ENCODE assay signal across 19 cellular contexts in genomic region chr1:7476861-7477534, GRCh38.
DNase-seq lines count a peak whose midpoint lies in the region; ATAC-seq, FAIRE-seq and TF ChIP-seq lines count a peak whose summit lies in the region.
"Had no signal": no experiment of that assay in that cellular context is flagged by ENCODE, and none has a peak within 500 bp of the region (broad histone marks: within the 10 kb centered on the region; RNA-seq: fewer than 3 reads in every experiment).

No MANE protein-coding gene starts in this region.

- ATAC-seq in IMR-90 (ENCODE audit: low read depth): no peak
- ATAC-seq in naive thymus-derived CD8-positive, alpha-beta T cell: no peak
- ATAC-seq: A549 had no signal

- no peak overlapping the region for H4K5ac ChIP-seq in IMR-90 (ENCODE audit: low read depth, low read length)

- WGBS in IMR-90 (ENCODE audit: extremely low coverage in 2 of 2, insufficient read length in 1 of 2), 2 experiments: 68% methylated on average over 9 of the region's 17 CpGs; no CpG with 5 or more reads in 1 of the 2 experiments
- WGBS in neuronal stem cell (ENCODE audit: extremely low coverage in 2 of 2, insufficient read length in 2 of 2, insufficient replicate concordance in 1 of 2), 2 donors: no CpG with 5 or more reads among the region's 17 CpGs

- H3K9ac ChIP-seq in IMR-90 (ENCODE audit: low read depth, low read length): no peak overlapping the region
- no peak overlapping the region for H3K9ac ChIP-seq in neuronal stem cell (ENCODE audit: low read depth, low read length, poor library complexity)
- H3K9ac ChIP-seq: KMS-11 had no signal

- H2BK15ac ChIP-seq in IMR-90 (ENCODE audit: low read depth, low read length): peak overlapping the region; percentile 61; the same call in 1 of the 3 replicates
- no peak overlapping the region for H2BK15ac ChIP-seq in neuronal stem cell (ENCODE audit: low read length)

- H2BK5ac ChIP-seq in IMR-90 (ENCODE audit: low read depth, low read length, poor library complexity, severe bottlenecking) (no peak overlapping the region), neuronal stem cell (ENCODE audit: low read length) (no peak overlapping the region)

- H3K36me3 Mint-ChIP-seq in naive thymus-derived CD8-positive, alpha-beta T cell: no peaks in the 10 kb centered on the region
- H3K36me3 Mint-ChIP-seq: CD14-positive monocyte had no signal

- no peak overlapping the region for H3K23ac ChIP-seq in IMR-90 (ENCODE audit: low read depth, low read length)
- H3K23ac ChIP-seq in neuronal stem cell (ENCODE audit: low read depth, low read length, poor library complexity): peak overlapping the region; percentile 50

- no peak overlapping the region for H3K56ac ChIP-seq in IMR-90 (ENCODE audit: extremely low read depth, insufficient read depth, low read length)

- H3K4me2 ChIP-seq in IMR-90 (ENCODE audit: low read depth, low read length) (no peak overlapping the region), neuronal stem cell (ENCODE audit: insufficient read depth, low read length, poor library complexity, severe bottlenecking) (no peak overlapping the region)
- H3K4me2 ChIP-seq: A549, KMS-11 had no signal

- H2AK5ac ChIP-seq in IMR-90 (ENCODE audit: low read depth, low read length) (peak overlapping the region; percentile 86), neuronal stem cell (ENCODE audit: low read depth, low read length) (no peak overlapping the region)

- intact Hi-C loops in IMR-90 (cut with micrococcal nuclease): loop anchor here (10.0 kb wide), 2 partner anchors 182 to 682 kb away; no protein-coding TSS in a partner anchor

- H3K27me3 ChIP-seq in IMR-90 (ENCODE audit: control insufficient read depth, insufficient read depth, low read length): no peaks in the 10 kb centered on the region
- H3K27me3 ChIP-seq in neuronal stem cell (ENCODE audit: control insufficient read depth in 3 of 3, insufficient read depth in 3 of 3, low read depth in 1 of 3, low read length in 3 of 3): peaks cover 0 to 14% (median 0%) of the 10 kb centered on the region in 3 experiments
- H3K27me3 ChIP-seq: Peyer's patch had no signal

- peak overlapping the region; percentile 5; the same call in 1 of the 2 replicates for H3K18ac ChIP-seq in IMR-90 (ENCODE audit: low read depth, low read length)
- H3K18ac ChIP-seq in neuronal stem cell (ENCODE audit: low read length): peak overlapping the region; percentile 86

- H3K27ac ChIP-seq in IMR-90 (ENCODE audit: insufficient read depth, low read length): no peak overlapping the region; the same call in 1 of the 2 replicates
- H3K27ac ChIP-seq in neuronal stem cell (replicated peaks; ENCODE audit: low read length): no peak overlapping the region
- H3K27ac ChIP-seq: KMS-11 had no signal

- no peak overlapping the region for H3K27ac Mint-ChIP-seq in naive thymus-derived CD8-positive, alpha-beta T cell

- H3K9me1 ChIP-seq in IMR-90 (ENCODE audit: insufficient read depth, low read length): peaks cover 19% of the 10 kb centered on the region

- in situ Hi-C loops in IMR-90 (cut with MboI; ENCODE audit: low sequenced_read_pairs): no loop called here

- no peaks in the 10 kb centered on the region for H3K4me1 Mint-ChIP-seq in naive thymus-derived CD8-positive, alpha-beta T cell
- H3K4me1 Mint-ChIP-seq: CD14-positive monocyte had no signal

- H3K4ac ChIP-seq in IMR-90 (ENCODE audit: low read depth, low read length) (no peak overlapping the region; the same call in 1 of the 2 replicates), neuronal stem cell (ENCODE audit: low read length) (no peak overlapping the region)

- dilution Hi-C loops in IMR-90 (cut with HindIII; ENCODE audit: low sequenced_read_pairs, unreplicated experiment): no loop called here

- no peak overlapping the region for H3K4me3 Mint-ChIP-seq in naive thymus-derived CD8-positive, alpha-beta T cell
- H3K4me3 Mint-ChIP-seq: CD14-positive monocyte had no signal

- FAIRE-seq in A204.1 (lab: Jason Lieb, UNC): peak; percentile 67
- FAIRE-seq: A549 had no signal

- TF ChIP-seq CTCF in IMR-90 (conservative IDR thresholded peaks at IDR 0.05; ENCODE audit: low read depth, low read length) (no peak), fibroblast of pulmonary artery (IDR thresholded peaks at IDR 0.05; ENCODE audit: low read length, missing control alignments) (no peak)

- CTCF ChIA-PET in IMR-90 (lab: Yijun Ruan, JAX): no interaction called here

- H3K79me1 ChIP-seq in IMR-90 (ENCODE audit: low read depth in 1 of 2, low read length in 2 of 2) (0 out of 4 replicates have a peak, but pooled peaks cover 0 to 4% of the 10 kb centered on the region in 2 experiments), neuronal stem cell (ENCODE audit: low read depth, low read length) (no peaks in the 10 kb centered on the region)

- peaks cover 24% of the 10 kb centered on the region for H3K4me1 ChIP-seq in IMR-90 (ENCODE audit: control insufficient read depth, insufficient read depth, low read length)
- H3K4me1 ChIP-seq in neuronal stem cell (ENCODE audit: control insufficient read depth in 2 of 2, insufficient read depth in 1 of 2, low read depth in 1 of 2, low read length in 2 of 2): peaks cover 0 to 9% of the 10 kb centered on the region in 2 donors

- peaks cover 0 to 2% (median 0%) of the 10 kb centered on the region in 5 donors for H3K27me3 Mint-ChIP-seq in naive thymus-derived CD8-positive, alpha-beta T cell

- H3K9me3 ChIP-seq in IMR-90 (ENCODE audit: control insufficient read depth, insufficient read depth, low read length): no peaks in the 10 kb centered on the region
- peaks cover 0 to 2% of the 10 kb centered on the region in 2 donors for H3K9me3 ChIP-seq in neuronal stem cell (replicated peaks in 1 of 2; ENCODE audit: control insufficient read depth in 2 of 2, insufficient read depth in 1 of 2, low read depth in 1 of 2, low read length in 2 of 2)
- H3K9me3 ChIP-seq: A549, Peyer's patch had no signal

- H2BK12ac ChIP-seq in neuronal stem cell (ENCODE audit: low read length): no peak overlapping the region

- H4K8ac ChIP-seq in IMR-90 (ENCODE audit: low read depth in 2 of 2, low read length in 2 of 2) (peak overlapping the region in 1 of 2 experiments; percentile 64; a peak in 1 of 4 replicates), neuronal stem cell (ENCODE audit: low read depth, low read length) (no peak overlapping the region)

- no peak overlapping the region for H2BK120ac ChIP-seq in IMR-90 (ENCODE audit: low read depth, low read length)
- H2BK120ac ChIP-seq in neuronal stem cell (ENCODE audit: low read depth, low read length): no peak overlapping the region

- no peak for DNase-seq in IMR-90
- DNase-seq in fibroblast of pulmonary artery (ENCODE audit: low read depth): peak; percentile 47
- DNase-seq in neuronal stem cell (ENCODE audit: low spot score): peak; percentile 21
- no peak for DNase-seq in KG1 (lab: John Stamatoyannopoulos, UW)
- DNase-seq in activated CD4-positive, alpha-beta T cell treated with anti-CD3 and anti-CD28 coated beads for 1 hour: no peak
- DNase-seq in activated effector memory CD4-positive, alpha-beta T cell treated with anti-CD3 and anti-CD28 coated beads, Interleukin-2, amount 50 U/mL, for 16 hours: no peak
- no peak for DNase-seq in naive thymus-derived CD8-positive, alpha-beta T cell
- DNase-seq: COR-L47, DMS153, NCI-H1436, NCI-H2081, NCI-H510A treated with DMSO at 0.1 percent for 48 hours, NCI-H82, Peyer's patch, SHP77 treated with DMSO at 0.1 percent for 48 hours had no signal

- TF ChIP-seq POLR2A in IMR-90 (IDR thresholded peaks at IDR 0.05; ENCODE audit: low read depth, low read length): no peak

- no TSS peak for BruUV-seq in IMR-90 (replicated peaks; lab: Mats Ljungman, UMichigan)

- no peak for TF ChIP-seq RAD21 in IMR-90 (IDR thresholded peaks at IDR 0.05; ENCODE audit: low read length)

- H2AFZ ChIP-seq in IMR-90 (replicated peaks; ENCODE audit: low read length, poor library complexity) (peak overlapping the region; percentile 33), neuronal stem cell (ENCODE audit: low read length) (no peak overlapping the region)

- POLR2A ChIA-PET in IMR-90 (lab: Charles Lee; ENCODE audit: unreplicated experiment): no interaction called here
- POLR2A ChIA-PET in naive thymus-derived CD8-positive, alpha-beta T cell (lab: Charles Lee): no interaction called here

- no peaks in the 10 kb centered on the region for H3K9me3 Mint-ChIP-seq in naive thymus-derived CD8-positive, alpha-beta T cell
- H3K9me3 Mint-ChIP-seq: CD14-positive monocyte had no signal

- peak overlapping the region; percentile 81; the same call in 1 of the 2 replicates for H4K91ac ChIP-seq in IMR-90 (ENCODE audit: insufficient read depth, low read depth, low read length)
- H4K91ac ChIP-seq in neuronal stem cell (ENCODE audit: low read depth, low read length, poor library complexity): no peak overlapping the region

- H3K36me3 ChIP-seq in IMR-90 (ENCODE audit: control insufficient read depth, insufficient read depth, low read length) (no peaks in the 10 kb centered on the region), neuronal stem cell (replicated peaks in 1 of 2; ENCODE audit: control insufficient read depth in 2 of 2, insufficient read depth in 2 of 2, low read length in 2 of 2) (no peaks in the 10 kb centered on the region)
- H3K36me3 ChIP-seq: Peyer's patch had no signal

- H3K14ac ChIP-seq in IMR-90 (replicated peaks; ENCODE audit: low read depth, low read length) (0 out of 2 replicates have a peak overlapping the region, but pooled peaks have one; percentile 66), neuronal stem cell (ENCODE audit: low read length) (no peak overlapping the region)

- H4K20me1 ChIP-seq in IMR-90 (ENCODE audit: insufficient read depth, low read length): no peaks in the 10 kb centered on the region

- peak overlapping the region; percentile 40; the same call in 1 of the 2 replicates for H2BK20ac ChIP-seq in IMR-90 (ENCODE audit: low read depth, low read length)

- peak overlapping the region; percentile 39 for H2AK9ac ChIP-seq in IMR-90 (replicated peaks; ENCODE audit: low read depth, low read length, poor library complexity)

- H3K4me3 ChIP-seq in IMR-90 (ENCODE audit: insufficient read depth, low read depth, low read length) (no peak overlapping the region), fibroblast of pulmonary artery (replicated peaks; ENCODE audit: low read depth, low read length) (no peak overlapping the region), neuronal stem cell (ENCODE audit: low read length in 2 of 2) (no peak overlapping the region)
- H3K4me3 ChIP-seq: A549, Peyer's patch had no signal

TF ChIP-seq in IMR-90, 13 proteins besides CTCF, POLR2A, EP300 and RAD21 (continues in another document):
- no peak for TF ChIP-seq RCOR1 (IDR thresholded peaks at IDR 0.05; ENCODE audit: insufficient replicate concordance, low read length)
- no peak for TF ChIP-seq NFE2L2 (IDR thresholded peaks at IDR 0.05; ENCODE audit: low read depth, low read length)
- no peak for TF ChIP-seq SMC3 (IDR thresholded peaks at IDR 0.05; ENCODE audit: low read depth, low read length)
- no peak for TF ChIP-seq CEBPB (IDR thresholded peaks at IDR 0.05; ENCODE audit: low read depth, low read length)
- no peak for TF ChIP-seq CHD1 (IDR thresholded peaks at IDR 0.05; ENCODE audit: low read depth, low read length)

Comparison
In these comparisons a context has a peak if more than half of its experiments do, and no peak if none do; other contexts are left out.
1. DNase-seq: peak in fibroblast of pulmonary artery (single experiment) and neuronal stem cell (single experiment); none in IMR-90 (single experiment), KG1 (single experiment), activated CD4-positive, alpha-beta T cell treated with anti-CD3 and anti-CD28 coated beads for 1 hour (single experiment), activated effector memory CD4-positive, alpha-beta T cell treated with anti-CD3 and anti-CD28 coated beads, Interleukin-2, amount 50 U/mL, for 16 hours (single experiment) and naive thymus-derived CD8-positive, alpha-beta T cell (0 of 10).